Comparison of ENCODE assay signal across 34 cellular contexts in genomic region chr2:41865263-41865662, GRCh38.
"Had no signal": no experiment of that assay in that cellular context is flagged by ENCODE, and none has a peak within 500 bp of the region (broad histone marks: within the 10 kb centered on the region; RNA-seq: fewer than 3 reads in every experiment).

No MANE protein-coding gene starts in this region.

- H3K36me3 Mint-ChIP-seq: activated naive CD4-positive, alpha-beta T cell treated with anti-CD3 and anti-CD28 coated beads, Interleukin-2, amount 50 U/mL, for 24 hours; activated naive CD8-positive, alpha-beta T cell treated with anti-CD3 and anti-CD28 coated beads, Interleukin-2, amount 10 ng/mL, durations not matched to agents 7 days and 5 days; T-cell had no signal

- H3K4me3 ChIP-seq: ascending aorta, cardiac muscle cell, MG63, SJSA1 had no signal

- H3K27ac ChIP-seq: ascending aorta, cardiac muscle cell, SJSA1, VCaP had no signal

- H3K9me3 Mint-ChIP-seq: activated CD4-positive, alpha-beta T cell treated with anti-CD3 and anti-CD28 coated beads, Interleukin-2, amount 10 ng/mL, durations not matched to agents 24 days and 14 days; activated CD8-positive, alpha-beta T cell treated with anti-CD3 and anti-CD28 coated beads for 36 hours; activated naive CD4-positive, alpha-beta T cell treated with anti-CD3 and anti-CD28 coated beads, Interleukin-2, amount 50 U/mL, for 24 hours; activated naive CD8-positive, alpha-beta T cell treated with anti-CD3 and anti-CD28 coated beads, Interleukin-2, amount 10 ng/mL, durations not matched to agents 7 days and 5 days; activated T-cell treated with anti-CD3 and anti-CD28 coated beads, Interleukin-2, amount 50 U/mL, for 24 hours; activated T-helper 2 cell treated with anti-CD3 and anti-CD28 coated beads, Interferon-gamma antibody, Interleukin-2, Interleukin-4, amounts not matched to agents 10 μg/mL and 5 μg/mL and 100 μg/mL, durations not matched to agents 14 hours and 24 hours and 36 hours; central memory CD8-positive, alpha-beta T cell; T-cell had no signal

- H3K4me2 ChIP-seq: SK-N-SH had no signal

- ATAC-seq: activated CD8-positive, alpha-beta T cell treated with anti-CD3 and anti-CD28 coated beads for 36 hours; Panc1; T-cell; T-helper 17 cell had no signal

- H3K9ac ChIP-seq: SK-N-SH had no signal

- H3K36me3 ChIP-seq: ascending aorta, cardiac muscle cell, MG63, SJSA1 had no signal

- H3K4me1 Mint-ChIP-seq: activated naive CD4-positive, alpha-beta T cell treated with anti-CD3 and anti-CD28 coated beads, Interleukin-2, amount 50 U/mL, for 24 hours had no signal

- H3K27me3 ChIP-seq: ascending aorta, cardiac muscle cell, MG63, SJSA1 had no signal

- H3K9me3 ChIP-seq: ascending aorta, MG63, SJSA1, SK-N-SH had no signal

- H3K4me3 Mint-ChIP-seq: activated CD4-positive, alpha-beta T cell treated with anti-CD3 and anti-CD28 coated beads, Interleukin-2, amount 10 ng/mL, durations not matched to agents 24 days and 14 days; activated CD8-positive, alpha-beta T cell treated with anti-CD3 and anti-CD28 coated beads for 36 hours; activated naive CD4-positive, alpha-beta T cell treated with anti-CD3 and anti-CD28 coated beads, Interleukin-2, amount 50 U/mL, for 24 hours; activated naive CD8-positive, alpha-beta T cell treated with anti-CD3 and anti-CD28 coated beads, Interleukin-2, amount 10 ng/mL, durations not matched to agents 7 days and 5 days; activated T-cell treated with anti-CD3 and anti-CD28 coated beads, Interleukin-2, amount 50 U/mL, for 24 hours; central memory CD8-positive, alpha-beta T cell; T-cell; T-helper 17 cell had no signal

- H3K27ac Mint-ChIP-seq: activated CD4-positive, alpha-beta T cell treated with anti-CD3 and anti-CD28 coated beads, Interleukin-2, amount 10 ng/mL, durations not matched to agents 24 days and 14 days; activated CD8-positive, alpha-beta T cell treated with anti-CD3 and anti-CD28 coated beads for 36 hours; activated naive CD4-positive, alpha-beta T cell treated with anti-CD3 and anti-CD28 coated beads, Interleukin-2, amount 50 U/mL, for 24 hours; activated naive CD8-positive, alpha-beta T cell treated with anti-CD3 and anti-CD28 coated beads, Interleukin-2, amount 10 ng/mL, durations not matched to agents 7 days and 5 days; activated T-cell treated with anti-CD3 and anti-CD28 coated beads, Interleukin-2, amount 50 U/mL, for 24 hours; activated T-helper 2 cell treated with anti-CD3 and anti-CD28 coated beads, Interferon-gamma antibody, Interleukin-2, Interleukin-4, amounts not matched to agents 10 μg/mL and 5 μg/mL and 100 μg/mL, durations not matched to agents 14 hours and 24 hours and 36 hours; T-cell; T-helper 17 cell had no signal

- DNase-seq: activated CD4-positive, alpha-beta T cell treated with anti-CD3 and anti-CD28 coated beads for 1 hour; activated CD4-positive, alpha-beta T cell treated with anti-CD3 and anti-CD28 coated beads, Interleukin-2, amount 10 ng/mL, durations not matched to agents 24 days and 14 days; activated CD4-positive, alpha-beta T cell treated with anti-CD3 and anti-CD28 coated beads, Interleukin-2, amount 50 U/mL, for 4 hours; activated CD4-positive, CD25-positive, alpha-beta regulatory T cell; activated CD8-positive, alpha-beta T cell treated with anti-CD3 and anti-CD28 coated beads for 36 hours; activated gamma-delta T cell; activated naive CD4-positive, alpha-beta T cell treated with Interleukin-2 at 50 U/mL for 16 hours; activated naive CD8-positive, alpha-beta T cell treated with anti-CD3 and anti-CD28 coated beads, Interleukin-2, amount 10 ng/mL, durations not matched to agents 7 days and 5 days; activated T-cell treated with anti-CD3 and anti-CD28 coated beads, Interleukin-2, amount 50 U/mL, for 24 hours; amygdala; Kasumi-1; MG63; MV-4-11; NCI-H1092; NCI-H1436 treated with DMSO at 0.1 percent for 48 hours; NCI-H1694 treated with DMSO at 0.1 percent for 48 hours; NCI-H2029; NCI-H2171 treated with DMSO at 0.1 percent for 48 hours; NCI-H2227 treated with DMSO at 0.1 percent for 48 hours; NCI-H446; NCI-H510A treated with DMSO at 0.1 percent for 48 hours; NCI-H526 treated with DMSO at 0.1 percent for 48 hours; SHP77 treated with DMSO at 0.1 percent for 48 hours; SK-N-SH; T-cell; T-helper 17 cell had no signal
